9 cellular contexts compared by ENCODE assay signal in genomic region chr3:188712257-188712924, GRCh38.
DNase-seq lines count a peak whose midpoint lies in the region; ATAC-seq and TF ChIP-seq lines count a peak whose summit lies in the region.
"Had no signal": no experiment of that assay in that cellular context is flagged by ENCODE, and none has a peak within 500 bp of the region (broad histone marks: within the 10 kb centered on the region; RNA-seq: fewer than 3 reads in every experiment).

No MANE protein-coding gene starts in this region.

- no peaks in the 10 kb centered on the region for H3K27me3 ChIP-seq in CD4-positive, alpha-beta T cell (ENCODE audit: control insufficient read depth, insufficient read depth, low read length)

- POLR2A ChIA-PET in CD4-positive, alpha-beta T cell (lab: Charles Lee), result no interaction called here

- intact Hi-C loops in CD4-positive, alpha-beta T cell (cut with DNase I, micrococcal nuclease), result no loop called here

- ATAC-seq in CD4-positive, alpha-beta T cell (ENCODE audit: poor library complexity), result no peak
- ATAC-seq in activated CD8-positive, alpha-beta memory T cell treated with anti-CD3 and anti-CD28 coated beads, Interleukin-2, amount 10 ng/mL, durations not matched to agents 7 days and 5 days, result no peak

- CTCF ChIA-PET in CD4-positive, alpha-beta T cell (lab: Charles Lee), result interaction anchor here (0.8 kb wide), 1 partner anchor 13 kb away, joined by 3 read pairs; no protein-coding TSS in a partner anchor
- CTCF ChIA-PET in activated CD8-positive, alpha-beta memory T cell treated with anti-CD3 and anti-CD28 coated beads, Interleukin-2, amount 10 ng/mL, durations not matched to agents 7 days and 5 days (lab: Charles Lee), result no interaction called here

- no peaks in the 10 kb centered on the region for H3K9me3 ChIP-seq in CD4-positive, alpha-beta T cell (ENCODE audit: control insufficient read depth, low read length)

- H3K36me3 Mint-ChIP-seq in osteocyte (ENCODE audit: unreplicated experiment), result peaks cover 14% of the 10 kb centered on the region
- peaks cover 16% of the 10 kb centered on the region for H3K36me3 Mint-ChIP-seq in CD4-positive, alpha-beta T cell (ENCODE audit: low read depth)
- H3K36me3 Mint-ChIP-seq in activated CD8-positive, alpha-beta memory T cell treated with anti-CD3 and anti-CD28 coated beads, Interleukin-2, amount 10 ng/mL, durations not matched to agents 7 days and 5 days, result peaks cover 6% of the 10 kb centered on the region

- H3K4me1 Mint-ChIP-seq in osteocyte (ENCODE audit: unreplicated experiment), result peaks cover 28% of the 10 kb centered on the region
- H3K4me1 Mint-ChIP-seq in CD4-positive, alpha-beta T cell (ENCODE audit: low read depth), result peaks cover 6% of the 10 kb centered on the region
- no peaks in the 10 kb centered on the region for H3K4me1 Mint-ChIP-seq in activated CD8-positive, alpha-beta memory T cell treated with anti-CD3 and anti-CD28 coated beads, Interleukin-2, amount 10 ng/mL, durations not matched to agents 7 days and 5 days

- no peak overlapping the region for H3K4me3 Mint-ChIP-seq in osteocyte (ENCODE audit: unreplicated experiment)
- no peak overlapping the region for H3K4me3 Mint-ChIP-seq in CD4-positive, alpha-beta T cell
- no peak overlapping the region for H3K4me3 Mint-ChIP-seq in activated CD8-positive, alpha-beta memory T cell treated with anti-CD3 and anti-CD28 coated beads, Interleukin-2, amount 10 ng/mL, durations not matched to agents 7 days and 5 days

- DNase-seq in EH (ENCODE audit: low read depth) (peak; percentile 77), OCI-M1 (lab: John Stamatoyannopoulos, UW) (peak; percentile 46), fibroblast of peridontal ligament (ENCODE audit: extremely low read depth) (peak; percentile 83), osteocyte (ENCODE audit: extremely low spot score, unreplicated experiment) (no peak), activated gamma-delta T cell (lab: John Stamatoyannopoulos, UW) (no peak)
- DNase-seq in CD4-positive, alpha-beta T cell, result no peak
- no peak for DNase-seq in activated CD8-positive, alpha-beta memory T cell treated with anti-CD3 and anti-CD28 coated beads, Interleukin-2, amount 10 ng/mL, durations not matched to agents 7 days and 5 days
- no peak for DNase-seq in stimulated activated CD4-positive, alpha-beta T cell treated with anti-CD3 and anti-CD28 coated beads, Interleukin-4, amount 100 ng/mL, for 24 hours
- DNase-seq: NCI-H146 had no signal

- H3K9me3 Mint-ChIP-seq in osteocyte (ENCODE audit: unreplicated experiment), result no peaks in the 10 kb centered on the region
- no peaks in the 10 kb centered on the region for H3K9me3 Mint-ChIP-seq in CD4-positive, alpha-beta T cell
- H3K9me3 Mint-ChIP-seq in activated CD8-positive, alpha-beta memory T cell treated with anti-CD3 and anti-CD28 coated beads, Interleukin-2, amount 10 ng/mL, durations not matched to agents 7 days and 5 days (ENCODE audit: low read depth), result no peaks in the 10 kb centered on the region

- H3K27me3 Mint-ChIP-seq in osteocyte (ENCODE audit: unreplicated experiment), result no peaks in the 10 kb centered on the region
- H3K27me3 Mint-ChIP-seq in CD4-positive, alpha-beta T cell, result no peaks in the 10 kb centered on the region
- peaks cover 2% of the 10 kb centered on the region for H3K27me3 Mint-ChIP-seq in activated CD8-positive, alpha-beta memory T cell treated with anti-CD3 and anti-CD28 coated beads, Interleukin-2, amount 10 ng/mL, durations not matched to agents 7 days and 5 days

- H3K27ac Mint-ChIP-seq in osteocyte (ENCODE audit: unreplicated experiment), result peak overlapping the region; percentile 73
- no peak overlapping the region for H3K27ac Mint-ChIP-seq in CD4-positive, alpha-beta T cell
- no peak overlapping the region for H3K27ac Mint-ChIP-seq in activated CD8-positive, alpha-beta memory T cell treated with anti-CD3 and anti-CD28 coated beads, Interleukin-2, amount 10 ng/mL, durations not matched to agents 7 days and 5 days

- TF ChIP-seq CTCF in osteocyte (IDR thresholded peaks at IDR 0.05), result no peak
- no peak for TF ChIP-seq CTCF in CD4-positive, alpha-beta T cell (IDR thresholded peaks at IDR 0.05)

- no peak overlapping the region for H3K27ac ChIP-seq in CD4-positive, alpha-beta T cell (ENCODE audit: low read depth, low read length)

Comparison
In these comparisons a context has a peak if more than half of its experiments do, and no peak if none do; other contexts are left out.
1. DNase-seq: peak in EH (single experiment), OCI-M1 (single experiment) and fibroblast of peridontal ligament (single experiment); none in osteocyte (single experiment), activated gamma-delta T cell (single experiment), CD4-positive, alpha-beta T cell (0 of 10), activated CD8-positive, alpha-beta memory T cell treated with anti-CD3 and anti-CD28 coated beads, Interleukin-2, amount 10 ng/mL, durations not matched to agents 7 days and 5 days (single experiment) and stimulated activated CD4-positive, alpha-beta T cell treated with anti-CD3 and anti-CD28 coated beads, Interleukin-4, amount 100 ng/mL, for 24 hours (single experiment).